Comparison of ENCODE assay signal across 30 cellular contexts in genomic region chr7:124390301-124390700, GRCh38.
"Had no signal": no experiment of that assay in that cellular context is flagged by ENCODE, and none has a peak within 500 bp of the region (broad histone marks: within the 10 kb centered on the region; RNA-seq: fewer than 3 reads in every experiment).

No MANE protein-coding gene starts in this region.

- H3K4me1 ChIP-seq: heart left ventricle, left lung, lower lobe of right lung, prostate gland, right atrium auricular region, uterus had no signal

- H3K27me3 ChIP-seq: heart left ventricle, left lung, neutrophil, ovary, right atrium auricular region, uterus had no signal

- H3K4me3 ChIP-seq: heart left ventricle, left lung, lower lobe of right lung, ovary, prostate gland, right atrium auricular region, smooth muscle cell, uterus had no signal

- H3K27ac ChIP-seq: heart left ventricle, left lung, lower lobe of right lung, neutrophil, ovary, prostate gland, right atrium auricular region, uterus, WERI-Rb-1 had no signal

- H3K9me3 ChIP-seq: heart left ventricle, left lung, lower lobe of right lung, neutrophil, ovary, prostate gland, right atrium auricular region, uterus had no signal

- H3K36me3 ChIP-seq: heart left ventricle, left lung, lower lobe of right lung, neutrophil, ovary, prostate gland, right atrium auricular region, uterus, WERI-Rb-1 had no signal

- ATAC-seq: activated T-cell treated with anti-CD3 and anti-CD28 coated beads, Interleukin-2, amount 50 U/mL, for 4 hours; activated T-helper 17 cell treated with anti-CD3 and anti-CD28 coated beads, Interleukin-2, amount 50 U/mL, for 72 hours; heart left ventricle; left lung; lower lobe of right lung; stimulated activated memory B cell treated with anti-CD40 and anti-IgM and Interleukin-4, amounts not matched to agents 10 μg/mL and 1 μg/mL and 100 μg/mL, for 72 hours had no signal

- DNase-seq: activated CD4-positive, alpha-beta memory T cell treated with anti-CD3 and anti-CD28 coated beads, Interleukin-2, amount 10 ng/mL, durations not matched to agents 7 days and 5 days; activated CD4-positive, alpha-beta T cell treated with anti-CD3 and anti-CD28 coated beads, Interleukin-2, amount 10 ng/mL, durations not matched to agents 24 days and 14 days; activated CD4-positive, CD25-positive, alpha-beta regulatory T cell treated with anti-CD3 and anti-CD28 coated beads, Interleukin-2, amount 50 U/mL, for 72 hours; activated gamma-delta T cell treated with Interleukin-2 at 50 U/mL for 16 hours; activated naive CD4-positive, alpha-beta T cell treated with anti-CD3 and anti-CD28 coated beads, Interleukin-2, amount 50 U/mL, for 16 hours; activated T-cell treated with anti-CD3 and anti-CD28 coated beads, Interleukin-2, amount 50 U/mL, for 4 hours; amniotic stem cell; central memory CD4-positive, alpha-beta T cell; dermis blood vessel endothelial cell; effector CD8-positive, alpha-beta T cell; heart left ventricle; immature natural killer cell; left lung; lower lobe of right lung; mesendoderm; nephron progenitor cell; ovary; stimulated activated CD4-positive, alpha-beta T cell treated with anti-CD3 and anti-CD28 coated beads, Interleukin-1b, Interleukin-23, amount 100 ng/mL, for 48 hours; stimulated activated CD4-positive, alpha-beta T cell treated with anti-CD3 and anti-CD28 coated beads, Interleukin-4, amount 100 ng/mL, for 4 hours; stimulated activated CD8-positive, alpha-beta memory T cell treated with anti-CD3 and anti-CD28 coated beads, Interleukin-4, amount 100 ng/mL, for 48 hours; SW 1271; T-helper 9 cell; uterus; WERI-Rb-1 had no signal
